18 cellular contexts compared by ENCODE assay signal in genomic region chr17:76304226-76305134, GRCh38.
"Had no signal": no experiment of that assay in that cellular context is flagged by ENCODE, and none has a peak within 500 bp of the region (broad histone marks: within the 10 kb centered on the region; RNA-seq: fewer than 3 reads in every experiment).

No MANE protein-coding gene starts in this region.

- H3K4me3 ChIP-seq: cardiac muscle cell, dorsolateral prefrontal cortex, gastroesophageal sphincter, heart right ventricle, left ventricle myocardium inferior, right atrium auricular region, skin epidermis, transverse colon had no signal

- H3K27me3 ChIP-seq: cardiac muscle cell, dorsolateral prefrontal cortex, gastroesophageal sphincter, heart right ventricle, right atrium auricular region, transverse colon had no signal

- FAIRE-seq: islet of Langerhans had no signal

- H3K27ac ChIP-seq: cardiac muscle cell, dorsolateral prefrontal cortex, gastroesophageal sphincter, heart right ventricle, left ventricle myocardium inferior, right atrium auricular region, skin epidermis, transverse colon had no signal

- H3K36me3 Mint-ChIP-seq: naive B cell had no signal

- H3K4me3 Mint-ChIP-seq: activated T-helper 17 cell treated with anti-CD3 and anti-CD28 coated beads, Interleukin-2, amount 50 U/mL, for 72 hours; endodermal cell; T-helper 2 cell treated with Interferon-gamma antibody and Interleukin-4, amounts not matched to agents 5 μg/mL and 100 μg/mL, for 36 hours had no signal

- H3K9me3 ChIP-seq: gastroesophageal sphincter, heart right ventricle, left ventricle myocardium inferior, right atrium auricular region, transverse colon had no signal

- H3K4me1 Mint-ChIP-seq: activated T-helper 17 cell treated with anti-CD3 and anti-CD28 coated beads, Interleukin-2, amount 50 U/mL, for 72 hours; endodermal cell had no signal

- DNase-seq: activated naive CD4-positive, alpha-beta T cell treated with Interleukin-2 at 50 U/mL for 16 hours; dorsolateral prefrontal cortex; erythroblast; heart right ventricle; left ventricle myocardium inferior; naive B cell; stimulated activated CD4-positive, alpha-beta T cell treated with anti-CD3 and anti-CD28 coated beads, Interleukin-4, amount 100 ng/mL, for 24 hours; stimulated activated naive CD4-positive, alpha-beta T cell treated with Interleukin-2 at 50 U/mL for 16 hours; substantia nigra; transverse colon had no signal

- H3K27me3 Mint-ChIP-seq: activated T-helper 17 cell treated with anti-CD3 and anti-CD28 coated beads, Interleukin-2, amount 50 U/mL, for 72 hours; naive B cell had no signal

- H3K27ac Mint-ChIP-seq: activated T-helper 17 cell treated with anti-CD3 and anti-CD28 coated beads, Interleukin-2, amount 50 U/mL, for 72 hours; endodermal cell; T-helper 2 cell treated with Interferon-gamma antibody and Interleukin-4, amounts not matched to agents 5 μg/mL and 100 μg/mL, for 36 hours had no signal

- H3K36me3 ChIP-seq: cardiac muscle cell, right atrium auricular region, transverse colon had no signal

- H3K4me1 ChIP-seq: gastroesophageal sphincter, left ventricle myocardium inferior, right atrium auricular region had no signal

- ATAC-seq: activated T-helper 17 cell treated with anti-CD3 and anti-CD28 coated beads, Interleukin-2, amount 50 U/mL, for 72 hours; gastroesophageal sphincter; heart right ventricle had no signal

- H3K9me3 Mint-ChIP-seq: activated T-helper 17 cell treated with anti-CD3 and anti-CD28 coated beads, Interleukin-2, amount 50 U/mL, for 72 hours; endodermal cell; naive B cell; T-helper 2 cell treated with Interferon-gamma antibody and Interleukin-4, amounts not matched to agents 5 μg/mL and 100 μg/mL, for 36 hours had no signal
